22 cellular contexts compared by ENCODE assay signal in genomic region chrX:40165206-40165605, GRCh38.
"Had no signal": no experiment of that assay in that cellular context is flagged by ENCODE, and none has a peak within 500 bp of the region (broad histone marks: within the 10 kb centered on the region; RNA-seq: fewer than 3 reads in every experiment).

No MANE protein-coding gene starts in this region.

- ATAC-seq: activated CD4-positive, CD25-positive, alpha-beta regulatory T cell treated with anti-CD3 and anti-CD28 coated beads, Interleukin-2, amount 50 U/mL, for 24 hours; activated CD8-positive, alpha-beta T cell treated with anti-CD3 and anti-CD28 coated beads for 36 hours had no signal

- H3K9me3 ChIP-seq: breast epithelium had no signal

- H3K27me3 Mint-ChIP-seq: activated CD8-positive, alpha-beta T cell treated with anti-CD3 and anti-CD28 coated beads for 36 hours; activated naive CD4-positive, alpha-beta T cell treated with anti-CD3 and anti-CD28 coated beads, Interleukin-2, amount 50 U/mL, for 24 hours had no signal

- H3K4me3 ChIP-seq: breast epithelium had no signal

- H3K27ac ChIP-seq: breast epithelium had no signal

- H3K27ac Mint-ChIP-seq: activated CD8-positive, alpha-beta T cell treated with anti-CD3 and anti-CD28 coated beads for 36 hours; activated naive CD4-positive, alpha-beta T cell treated with anti-CD3 and anti-CD28 coated beads, Interleukin-2, amount 50 U/mL, for 24 hours; T-helper 1 cell treated with Interleukin-12 subunit alpha and Interleukin-12 subunit beta and Interleukin-4 antibody, amounts not matched to agents 30 μg/mL and 1 μg/mL, for 36 hours had no signal

- H3K36me3 ChIP-seq: breast epithelium had no signal

- H3K9me3 Mint-ChIP-seq: activated CD8-positive, alpha-beta T cell treated with anti-CD3 and anti-CD28 coated beads for 36 hours; activated naive CD4-positive, alpha-beta T cell treated with anti-CD3 and anti-CD28 coated beads, Interleukin-2, amount 50 U/mL, for 24 hours; T-helper 1 cell treated with Interleukin-12 subunit alpha and Interleukin-12 subunit beta and Interleukin-4 antibody, amounts not matched to agents 30 μg/mL and 1 μg/mL, for 36 hours had no signal

- DNase-seq: activated CD4-positive, alpha-beta T cell treated with anti-CD3 and anti-CD28 coated beads for 4 hours; activated CD8-positive, alpha-beta memory T cell treated with anti-CD3 and anti-CD28 coated beads, Interleukin-2, amount 50 U/mL, for 4 hours; activated CD8-positive, alpha-beta T cell treated with anti-CD3 and anti-CD28 coated beads for 36 hours; activated T-cell treated with anti-CD3 and anti-CD28 coated beads, Interleukin-2, amount 50 U/mL, for 1 hour; aorta; caudate nucleus; KG1; NCI-H1092 treated with DMSO at 0.1 percent for 48 hours; NCI-H1417 treated with DMSO at 0.1 percent for 48 hours; NCI-H1694; NCI-H2029; NCI-H2107; NCI-H2171 treated with DMSO at 0.1 percent for 48 hours; NCI-H226; NCI-H69; NK-92 treated with Interleukin-12 subunit alpha and Interleukin-12 subunit beta, amount 100 ng/mL, for 24 hours; OCI-M1; SHP77 treated with DMSO at 0.1 percent for 48 hours had no signal

- H3K36me3 Mint-ChIP-seq: activated naive CD4-positive, alpha-beta T cell treated with anti-CD3 and anti-CD28 coated beads, Interleukin-2, amount 50 U/mL, for 24 hours had no signal

- H3K4me3 Mint-ChIP-seq: activated CD8-positive, alpha-beta T cell treated with anti-CD3 and anti-CD28 coated beads for 36 hours; activated naive CD4-positive, alpha-beta T cell treated with anti-CD3 and anti-CD28 coated beads, Interleukin-2, amount 50 U/mL, for 24 hours; T-helper 1 cell treated with Interleukin-12 subunit alpha and Interleukin-12 subunit beta and Interleukin-4 antibody, amounts not matched to agents 30 μg/mL and 1 μg/mL, for 36 hours had no signal

- H3K4me1 ChIP-seq: breast epithelium had no signal
